ENCODE assay signal across 19 cellular contexts in genomic region chr7:35555934-35556333, GRCh38.
DNase-seq lines count a peak whose midpoint lies in the region; ATAC-seq and TF ChIP-seq lines count a peak whose summit lies in the region.
"Had no signal": no experiment of that assay in that cellular context is flagged by ENCODE, and none has a peak within 500 bp of the region (broad histone marks: within the 10 kb centered on the region; RNA-seq: fewer than 3 reads in every experiment).

No MANE protein-coding gene starts in this region.

- H3K9me3 Mint-ChIP-seq in activated CD8-positive, alpha-beta T cell treated with anti-CD3 and anti-CD28 coated beads for 36 hours: no peaks in the 10 kb centered on the region
- H3K9me3 Mint-ChIP-seq in activated CD8-positive, alpha-beta T cell treated with anti-CD3 and anti-CD28 coated beads, Interleukin-2, amount 10 ng/mL, durations not matched to agents 7 days and 5 days (ENCODE audit: insufficient read depth): no peaks in the 10 kb centered on the region
- H3K9me3 Mint-ChIP-seq: activated B cell treated with CpG ODN at 0.5 μM for 24 hours; effector memory CD8-positive, alpha-beta T cell; nephron had no signal

- H3K9me3 ChIP-seq in Panc1 (ENCODE audit: control insufficient read depth, insufficient read depth, low read depth, low read length) (no peaks in the 10 kb centered on the region), esophagus squamous epithelium (no peaks in the 10 kb centered on the region)
- H3K9me3 ChIP-seq: SJCRH30, thoracic aorta had no signal

- H3K27ac Mint-ChIP-seq in activated CD8-positive, alpha-beta T cell treated with anti-CD3 and anti-CD28 coated beads for 36 hours: no peak overlapping the region
- no peak overlapping the region for H3K27ac Mint-ChIP-seq in activated CD8-positive, alpha-beta T cell treated with anti-CD3 and anti-CD28 coated beads, Interleukin-2, amount 10 ng/mL, durations not matched to agents 7 days and 5 days
- H3K27ac Mint-ChIP-seq: activated B cell treated with CpG ODN at 0.5 μM for 24 hours; effector memory CD8-positive, alpha-beta T cell; progenitor cell of endocrine pancreas had no signal

- H3K27ac ChIP-seq in Panc1 (ENCODE audit: low read length) (no peak overlapping the region), epithelial cell of prostate (peak overlapping the region; percentile 73), esophagus squamous epithelium (no peak overlapping the region)
- H3K27ac ChIP-seq: SJCRH30, thoracic aorta had no signal

- H3K36me3 ChIP-seq in Panc1 (ENCODE audit: control insufficient read depth, insufficient read depth, low read length): no peaks in the 10 kb centered on the region
- no peaks in the 10 kb centered on the region for H3K36me3 ChIP-seq in esophagus squamous epithelium
- H3K36me3 ChIP-seq: SJCRH30, thoracic aorta had no signal

- in situ Hi-C loops in Panc1 (cut with HindIII; ENCODE audit: low pct_unique_long_range_greater_than_20kb, low sequenced_read_pairs): no loop called here

- no peak for TF ChIP-seq CTCF in activated CD8-positive, alpha-beta T cell treated with anti-CD3 and anti-CD28 coated beads for 36 hours (IDR thresholded peaks at IDR 0.05)
- TF ChIP-seq CTCF in Panc1 (IDR thresholded peaks at IDR 0.05): no peak
- TF ChIP-seq CTCF in esophagus squamous epithelium (IDR thresholded peaks at IDR 0.05): no peak

- no peak for DNase-seq in activated CD8-positive, alpha-beta T cell treated with anti-CD3 and anti-CD28 coated beads for 36 hours
- DNase-seq in activated CD8-positive, alpha-beta T cell treated with anti-CD3 and anti-CD28 coated beads, Interleukin-2, amount 10 ng/mL, durations not matched to agents 7 days and 5 days: no peak
- DNase-seq in Panc1 (ENCODE audit: low read depth, low spot score) (peak; percentile 20), epithelial cell of prostate (ENCODE audit: low read depth, low spot score) (peak; percentile 80), Ammon's horn (ENCODE audit: low spot score) (no peak), NOMO-1 treated with DMSO at 0.1 percent for 48 hours (lab: John Stamatoyannopoulos, UW; ENCODE audit: unreplicated experiment) (no peak), esophagus squamous epithelium (lab: John Stamatoyannopoulos, UW) (no peak)
- DNase-seq in stimulated activated naive CD8-positive, alpha-beta T cell treated with anti-CD3 and anti-CD28 coated beads, Interleukin-15, Interleukin-2, amounts not matched to agents 100 U/mL and 50 U/mL, for 24 hours: no peak
- DNase-seq: activated B cell treated with CpG ODN at 0.5 μM for 24 hours; activated effector memory CD4-positive, alpha-beta T cell treated with Interleukin-2 at 50 U/mL for 16 hours; C1 segment of cervical spinal cord; effector memory CD8-positive, alpha-beta T cell; mesendoderm; NCI-H2029; NCI-H446 had no signal

- POLR2A ChIA-PET in activated CD8-positive, alpha-beta T cell treated with anti-CD3 and anti-CD28 coated beads for 36 hours (lab: Charles Lee): no interaction called here
- POLR2A ChIA-PET in activated CD8-positive, alpha-beta T cell treated with anti-CD3 and anti-CD28 coated beads, Interleukin-2, amount 10 ng/mL, durations not matched to agents 7 days and 5 days (lab: Charles Lee): no interaction called here
- POLR2A ChIA-PET in Panc1 (lab: Charles Lee): no interaction called here

- CTCF ChIA-PET in activated CD8-positive, alpha-beta T cell treated with anti-CD3 and anti-CD28 coated beads for 36 hours (lab: Charles Lee): no interaction called here
- CTCF ChIA-PET in activated CD8-positive, alpha-beta T cell treated with anti-CD3 and anti-CD28 coated beads, Interleukin-2, amount 10 ng/mL, durations not matched to agents 7 days and 5 days (lab: Charles Lee): interaction anchor here (1.0 kb wide), 2 partner anchors 16 to 68 kb away, joined by 3 read pairs; no protein-coding TSS in a partner anchor
- CTCF ChIA-PET in Panc1 (lab: Charles Lee): no interaction called here

- H3K4me1 Mint-ChIP-seq in activated CD8-positive, alpha-beta T cell treated with anti-CD3 and anti-CD28 coated beads for 36 hours (ENCODE audit: low read depth): no peaks in the 10 kb centered on the region
- peaks cover 10% of the 10 kb centered on the region for H3K4me1 Mint-ChIP-seq in activated CD8-positive, alpha-beta T cell treated with anti-CD3 and anti-CD28 coated beads, Interleukin-2, amount 10 ng/mL, durations not matched to agents 7 days and 5 days (ENCODE audit: low read depth)
- H3K4me1 Mint-ChIP-seq: nephron had no signal

- no peak overlapping the region for H3K4me3 ChIP-seq in Panc1 (ENCODE audit: low read depth in 2 of 2, low read length in 2 of 2)
- H3K4me3 ChIP-seq in esophagus squamous epithelium: no peak overlapping the region
- H3K4me3 ChIP-seq: SJCRH30, thoracic aorta had no signal

- H3K4me3 Mint-ChIP-seq in activated CD8-positive, alpha-beta T cell treated with anti-CD3 and anti-CD28 coated beads for 36 hours: no peak overlapping the region
- no peak overlapping the region for H3K4me3 Mint-ChIP-seq in activated CD8-positive, alpha-beta T cell treated with anti-CD3 and anti-CD28 coated beads, Interleukin-2, amount 10 ng/mL, durations not matched to agents 7 days and 5 days
- H3K4me3 Mint-ChIP-seq: activated B cell treated with CpG ODN at 0.5 μM for 24 hours; effector memory CD8-positive, alpha-beta T cell; nephron had no signal

- H3K36me3 Mint-ChIP-seq in activated CD8-positive, alpha-beta T cell treated with anti-CD3 and anti-CD28 coated beads for 36 hours (ENCODE audit: low read depth): no peaks in the 10 kb centered on the region
- H3K36me3 Mint-ChIP-seq in activated CD8-positive, alpha-beta T cell treated with anti-CD3 and anti-CD28 coated beads, Interleukin-2, amount 10 ng/mL, durations not matched to agents 7 days and 5 days (ENCODE audit: low read depth): no peaks in the 10 kb centered on the region

- ATAC-seq in activated CD8-positive, alpha-beta T cell treated with anti-CD3 and anti-CD28 coated beads for 36 hours: peak; percentile 20
- ATAC-seq in activated CD8-positive, alpha-beta T cell treated with anti-CD3 and anti-CD28 coated beads, Interleukin-2, amount 10 ng/mL, durations not matched to agents 7 days and 5 days: no peak
- ATAC-seq in Panc1: peak; percentile 70
- ATAC-seq in stimulated activated naive CD8-positive, alpha-beta T cell treated with anti-CD3 and anti-CD28 coated beads, Interleukin-15, Interleukin-2, amounts not matched to agents 100 U/mL and 50 U/mL, for 24 hours: peak; percentile 14
- ATAC-seq: effector memory CD8-positive, alpha-beta T cell had no signal

- no TSS peak for BruUV-seq in Panc1 (replicated peaks; lab: Mats Ljungman, UMichigan)

- 33 to 34% methylated on average over 4 of the region's 4 CpGs for WGBS in esophagus squamous epithelium, 2 donors

- H3K4me1 ChIP-seq in Panc1 (ENCODE audit: control insufficient read depth, insufficient read depth, low read length): no peaks in the 10 kb centered on the region
- H3K4me1 ChIP-seq in esophagus squamous epithelium: no peaks in the 10 kb centered on the region
- H3K4me1 ChIP-seq: SJCRH30 had no signal

- intact Hi-C loops in activated CD8-positive, alpha-beta T cell treated with anti-CD3 and anti-CD28 coated beads for 36 hours (cut with micrococcal nuclease): no loop called here
- intact Hi-C loops in Panc1 (cut with micrococcal nuclease; ENCODE audit: unreplicated experiment) (no loop called here), esophagus squamous epithelium (cut with DNase I) (no loop called here)

- peaks cover 12% of the 10 kb centered on the region for H3K27me3 ChIP-seq in Panc1 (ENCODE audit: control insufficient read depth, insufficient read depth, low read length)
- peaks cover 0 to 5% (median 0%) of the 10 kb centered on the region in 4 donors for H3K27me3 ChIP-seq in esophagus squamous epithelium
- H3K27me3 ChIP-seq: SJCRH30 had no signal

- H3K27me3 Mint-ChIP-seq in activated CD8-positive, alpha-beta T cell treated with anti-CD3 and anti-CD28 coated beads for 36 hours: no peaks in the 10 kb centered on the region
- peaks cover 6% of the 10 kb centered on the region for H3K27me3 Mint-ChIP-seq in activated CD8-positive, alpha-beta T cell treated with anti-CD3 and anti-CD28 coated beads, Interleukin-2, amount 10 ng/mL, durations not matched to agents 7 days and 5 days (ENCODE audit: low read depth)
- H3K27me3 Mint-ChIP-seq: progenitor cell of endocrine pancreas had no signal

- no peak for TF ChIP-seq POLR2A in esophagus squamous epithelium (IDR thresholded peaks at IDR 0.05)

Comparison
In these comparisons a context has a peak if more than half of its experiments do, and no peak if none do; other contexts are left out.
1. DNase-seq: peak in Panc1 (single experiment) and epithelial cell of prostate (single experiment); none in activated CD8-positive, alpha-beta T cell treated with anti-CD3 and anti-CD28 coated beads for 36 hours (single experiment), activated CD8-positive, alpha-beta T cell treated with anti-CD3 and anti-CD28 coated beads, Interleukin-2, amount 10 ng/mL, durations not matched to agents 7 days and 5 days (single experiment), stimulated activated naive CD8-positive, alpha-beta T cell treated with anti-CD3 and anti-CD28 coated beads, Interleukin-15, Interleukin-2, amounts not matched to agents 100 U/mL and 50 U/mL, for 24 hours (single experiment), Ammon's horn (single experiment), NOMO-1 treated with DMSO at 0.1 percent for 48 hours (single experiment) and esophagus squamous epithelium (single experiment).